In genomic region chr11:18704045-18704645, GRCh38 we compare ENCODE assay signal across 20 cellular contexts. TPM values are rescaled to one million over a fixed set of nuclear protein-coding genes. Genes with fewer than 3 reads are reported as not detected.
DNase-seq lines count a peak whose midpoint lies in the region; ATAC-seq and TF ChIP-seq lines count a peak whose summit lies in the region.
"Had no signal": no experiment of that assay in that cellular context is flagged by ENCODE, and none has a peak within 500 bp of the region (broad histone marks: within the 10 kb centered on the region; RNA-seq: fewer than 3 reads in every experiment).

No MANE protein-coding gene starts in this region.

- no peaks in the 10 kb centered on the region for H3K9me3 Mint-ChIP-seq in natural killer cell
- H3K9me3 Mint-ChIP-seq in natural killer cell treated with Interleukin-12 subunit alpha and Interleukin-12 subunit beta and Interleukin-15 and Interleukin-18, amount 100 ng/mL, for 72 hours, result no peaks in the 10 kb centered on the region
- H3K9me3 Mint-ChIP-seq in activated T-helper 17 cell treated with anti-CD3 and anti-CD28 coated beads, Interleukin-2, amount 50 U/mL, for 72 hours, result no peaks in the 10 kb centered on the region
- H3K9me3 Mint-ChIP-seq: CD4-positive, alpha-beta memory T cell; GM23338 had no signal

- H3K4me1 Mint-ChIP-seq in natural killer cell, result peaks cover 23 to 49% of the 10 kb centered on the region in 2 donors
- H3K4me1 Mint-ChIP-seq in natural killer cell treated with Interleukin-12 subunit alpha and Interleukin-12 subunit beta and Interleukin-15 and Interleukin-18, amount 100 ng/mL, for 72 hours (ENCODE audit: low read depth in 2 of 2), result peaks cover 15 to 28% of the 10 kb centered on the region in 2 donors
- H3K4me1 Mint-ChIP-seq in activated T-helper 17 cell treated with anti-CD3 and anti-CD28 coated beads, Interleukin-2, amount 50 U/mL, for 72 hours, result peaks cover 15% of the 10 kb centered on the region

- H3K27ac Mint-ChIP-seq in natural killer cell, result no peak overlapping the region
- no peak overlapping the region for H3K27ac Mint-ChIP-seq in natural killer cell treated with Interleukin-12 subunit alpha and Interleukin-12 subunit beta and Interleukin-15 and Interleukin-18, amount 100 ng/mL, for 72 hours
- H3K27ac Mint-ChIP-seq in activated T-helper 17 cell treated with anti-CD3 and anti-CD28 coated beads, Interleukin-2, amount 50 U/mL, for 72 hours, result no peak overlapping the region
- H3K27ac Mint-ChIP-seq: GM23338 had no signal

- no peak for DNase-seq in natural killer cell
- DNase-seq in natural killer cell treated with Interleukin-12 subunit alpha and Interleukin-12 subunit beta and Interleukin-15 and Interleukin-18, amount 100 ng/mL, for 72 hours (ENCODE audit: low spot score), result no peak
- peak; percentile 74 for DNase-seq in mesenteric fat pad (ENCODE audit: low spot score)
- DNase-seq in superior temporal gyrus (ENCODE audit: extremely low spot score), result no peak
- DNase-seq in DMS 273 treated with DMSO at 0.1 percent for 48 hours (lab: John Stamatoyannopoulos, UW), result no peak
- DNase-seq: CD4-positive, alpha-beta memory T cell; DMS153; Kasumi-1; NCI-H1694 treated with DMSO at 0.1 percent for 48 hours; NCI-H2081 treated with DMSO at 0.1 percent for 48 hours; NCI-H2171 treated with DMSO at 0.1 percent for 48 hours; NCI-H446; NCI-H526; OCI-M1 had no signal

- intact Hi-C loops in natural killer cell (cut with micrococcal nuclease), result no loop called here

- peaks cover 23% of the 10 kb centered on the region in 2 donors for H3K27me3 Mint-ChIP-seq in natural killer cell (ENCODE audit: low read depth in 2 of 2)
- H3K27me3 Mint-ChIP-seq in natural killer cell treated with Interleukin-12 subunit alpha and Interleukin-12 subunit beta and Interleukin-15 and Interleukin-18, amount 100 ng/mL, for 72 hours, result peaks cover 21 to 39% of the 10 kb centered on the region in 2 donors
- no peaks in the 10 kb centered on the region for H3K27me3 Mint-ChIP-seq in activated T-helper 17 cell treated with anti-CD3 and anti-CD28 coated beads, Interleukin-2, amount 50 U/mL, for 72 hours
- H3K27me3 Mint-ChIP-seq: CD4-positive, alpha-beta memory T cell had no signal

- peak overlapping the region; percentile 21 for H3K4me3 Mint-ChIP-seq in natural killer cell
- H3K4me3 Mint-ChIP-seq in natural killer cell treated with Interleukin-12 subunit alpha and Interleukin-12 subunit beta and Interleukin-15 and Interleukin-18, amount 100 ng/mL, for 72 hours, result no peak overlapping the region
- peak overlapping the region; percentile 90 for H3K4me3 Mint-ChIP-seq in activated T-helper 17 cell treated with anti-CD3 and anti-CD28 coated beads, Interleukin-2, amount 50 U/mL, for 72 hours
- H3K4me3 Mint-ChIP-seq: GM23338 had no signal

- no peak for TF ChIP-seq CTCF in natural killer cell (IDR thresholded peaks at IDR 0.05)

- no peaks in the 10 kb centered on the region for H3K36me3 Mint-ChIP-seq in natural killer cell
- no peaks in the 10 kb centered on the region for H3K36me3 Mint-ChIP-seq in natural killer cell treated with Interleukin-12 subunit alpha and Interleukin-12 subunit beta and Interleukin-15 and Interleukin-18, amount 100 ng/mL, for 72 hours
- H3K36me3 Mint-ChIP-seq in activated T-helper 17 cell treated with anti-CD3 and anti-CD28 coated beads, Interleukin-2, amount 50 U/mL, for 72 hours (ENCODE audit: low read depth), result no peaks in the 10 kb centered on the region

- ATAC-seq in natural killer cell (no peak), GM21360 (IDR thresholded peaks at IDR 0.05; ENCODE audit: unreplicated experiment) (no peak)
- ATAC-seq in natural killer cell treated with Interleukin-12 subunit alpha and Interleukin-12 subunit beta and Interleukin-15 and Interleukin-18, amount 100 ng/mL, for 72 hours, result no peak
- no peak for ATAC-seq in activated T-helper 17 cell treated with anti-CD3 and anti-CD28 coated beads, Interleukin-2, amount 50 U/mL, for 72 hours (replicated peaks)
- ATAC-seq: GM23338 had no signal

RNA-seq across cellular contexts. Expression of gene TMEM86A, which starts 5.6 kb away (rescaled TPM):
- total RNA-seq in natural killer cell (1 to 10 TPM; 3.1 to 9.3 (median 9.0) TPM), mesenteric fat pad (6.1 TPM)
- under 1 TPM; 0.21 to 0.59 TPM for total RNA-seq in natural killer cell treated with Interleukin-12 subunit alpha and Interleukin-12 subunit beta and Interleukin-15 and Interleukin-18, amount 100 ng/mL, for 72 hours
- under 1 TPM; 0.24 to 0.40 TPM for total RNA-seq in activated T-helper 17 cell treated with anti-CD3 and anti-CD28 coated beads, Interleukin-2, amount 50 U/mL, for 72 hours

RNA-seq across cellular contexts. Expression of gene IGSF22, which starts 21.8 kb away (rescaled TPM):
- 1 to 10 TPM in 2 of 3 donors, under 1 TPM in 1; 0.83 to 1.7 (median 1.2) TPM for total RNA-seq in natural killer cell
- not detected for total RNA-seq in natural killer cell treated with Interleukin-12 subunit alpha and Interleukin-12 subunit beta and Interleukin-15 and Interleukin-18, amount 100 ng/mL, for 72 hours
- total RNA-seq in activated T-helper 17 cell treated with anti-CD3 and anti-CD28 coated beads, Interleukin-2, amount 50 U/mL, for 72 hours, result 1 to 10 TPM in 1 of 2 donors, not detected in 1; 1.4 TPM
- 1.00 TPM for total RNA-seq in mesenteric fat pad
- total RNA-seq: A673, G401, GM23338, MCF 10A had no signal
